19 cellular contexts compared by ENCODE assay signal in genomic region chr20:38358500-38358998, GRCh38. TPM values are rescaled to one million over a fixed set of nuclear protein-coding genes. Genes with fewer than 3 reads are reported as not detected.
DNase-seq lines count a peak whose midpoint lies in the region; ATAC-seq and TF ChIP-seq lines count a peak whose summit lies in the region.
"Had no signal": no experiment of that assay in that cellular context is flagged by ENCODE, and none has a peak within 500 bp of the region (broad histone marks: within the 10 kb centered on the region; RNA-seq: fewer than 3 reads in every experiment).

No MANE protein-coding gene starts in this region.

- no peak for DNase-seq in GM23338 (ENCODE audit: low spot score)
- no peak for DNase-seq in sciatic nerve (ENCODE audit: low spot score)
- no peak for DNase-seq in kidney glomerular epithelial cell (lab: John Stamatoyannopoulos, UW)
- DNase-seq in T-helper 9 cell: no peak
- no peak for DNase-seq in colonic mucosa
- DNase-seq: 8988T; CD4-positive, alpha-beta memory T cell; DMS79 treated with DMSO at 0.1 percent for 48 hours; GF-D8; GOT3; H7 had no signal

- H3K27me3 ChIP-seq in GM23338 (ENCODE audit: insufficient read depth): no peaks in the 10 kb centered on the region
- no peaks in the 10 kb centered on the region for H3K27me3 ChIP-seq in liver (ENCODE audit: control insufficient read depth in 4 of 4, insufficient read depth in 4 of 4, low read length in 3 of 4)
- no peaks in the 10 kb centered on the region for H3K27me3 ChIP-seq in colonic mucosa
- H3K27me3 ChIP-seq: BLaER1 had no signal

- TF ChIP-seq RAD21 in liver (IDR thresholded peaks at IDR 0.05): no peak

- H3K4me1 Mint-ChIP-seq in GM23338: peaks cover 22% of the 10 kb centered on the region
- peaks cover 34% of the 10 kb centered on the region for H3K4me1 Mint-ChIP-seq in dendritic cell treated with granulocyte-macrophage colony-stimulating factor and Interleukin-4, amounts not matched to agents 40 ng/mL and 50 ng/mL, for 4 days (ENCODE audit: low read depth)
- H3K4me1 Mint-ChIP-seq: CD4-positive, alpha-beta memory T cell had no signal

- no peaks in the 10 kb centered on the region for H4K20me1 ChIP-seq in GM23338 (replicated peaks; ENCODE audit: insufficient read depth)
- H4K20me1 ChIP-seq: BLaER1 had no signal

- peaks cover 2% of the 10 kb centered on the region; the same call in 2 of the 3 replicates for H3K9me3 Mint-ChIP-seq in GM23338
- no peaks in the 10 kb centered on the region for H3K9me3 Mint-ChIP-seq in dendritic cell treated with granulocyte-macrophage colony-stimulating factor and Interleukin-4, amounts not matched to agents 40 ng/mL and 50 ng/mL, for 4 days
- H3K9me3 Mint-ChIP-seq: CD4-positive, alpha-beta memory T cell; HFFc6 had no signal

- no peak overlapping the region for H3K4me3 Mint-ChIP-seq in GM23338
- no peak overlapping the region for H3K4me3 Mint-ChIP-seq in dendritic cell treated with granulocyte-macrophage colony-stimulating factor and Interleukin-4, amounts not matched to agents 40 ng/mL and 50 ng/mL, for 4 days
- H3K4me3 Mint-ChIP-seq: CD14-positive monocyte; CD4-positive, alpha-beta memory T cell; HFFc6 had no signal

- H3K9me3 ChIP-seq in liver (ENCODE audit: control insufficient read depth in 4 of 4, low read length in 3 of 4) (no peaks in the 10 kb centered on the region), colonic mucosa (no peaks in the 10 kb centered on the region)
- H3K9me3 ChIP-seq: BLaER1 had no signal

- no peak for TF ChIP-seq CTCF in GM23338 (conservative IDR thresholded peaks at IDR 0.05; ENCODE audit: low read depth in 2 of 2)
- TF ChIP-seq CTCF in liver (IDR thresholded peaks at IDR 0.05; ENCODE audit: low read depth, low read length, missing input control): no peak
- TF ChIP-seq CTCF in colonic mucosa (IDR thresholded peaks at IDR 0.05): no peak

- H3K4me3 ChIP-seq in GM23338: no peak overlapping the region
- H3K4me3 ChIP-seq in liver (ENCODE audit: low read depth in 1 of 3, low read length in 3 of 3): no peak overlapping the region
- H3K4me3 ChIP-seq in colonic mucosa: no peak overlapping the region
- H3K4me3 ChIP-seq: BLaER1 had no signal

- H3K9ac ChIP-seq in liver (ENCODE audit: low read depth in 1 of 2, low read length in 2 of 2) (no peak overlapping the region), colonic mucosa (ENCODE audit: low read depth in 2 of 2, low read length in 2 of 2) (no peak overlapping the region)
- H3K9ac ChIP-seq: BLaER1 had no signal

- ATAC-seq in GM23338 (no peak), sciatic nerve (peak; percentile 35)
- ATAC-seq: HCT116 had no signal

- H3K27ac ChIP-seq in GM23338 (ENCODE audit: low read depth) (no peak overlapping the region), liver (ENCODE audit: low read depth in 1 of 2, low read length in 2 of 2) (peak overlapping the region; percentile 14 to 50), colonic mucosa (no peak overlapping the region)
- H3K27ac ChIP-seq: BLaER1 had no signal

- WGBS in liver: 44% methylated on average over 8 of the region's 8 CpGs

- intact Hi-C loops in dendritic cell treated with granulocyte-macrophage colony-stimulating factor and Interleukin-4, amounts not matched to agents 40 ng/mL and 50 ng/mL, for 4 days (cut with micrococcal nuclease): loop anchor here (5.0 kb wide), 1 partner anchor 49 kb away; no protein-coding TSS in a partner anchor
- intact Hi-C loops in sciatic nerve (cut with DNase I): no loop called here
- intact Hi-C loops in colonic mucosa (cut with DNase I): no loop called here

- H3K4me1 ChIP-seq in GM23338 (ENCODE audit: insufficient read depth) (peaks cover 20% of the 10 kb centered on the region), liver (ENCODE audit: control insufficient read depth in 4 of 4, insufficient read depth in 4 of 4, low read length in 3 of 4) (peaks cover 4 to 40% (median 26%) of the 10 kb centered on the region in 4 donors), colonic mucosa (no peaks in the 10 kb centered on the region)

- peak overlapping the region; percentile 38; the same call in 1 of the 2 replicates for H2AFZ ChIP-seq in GM23338

- H3K27me3 Mint-ChIP-seq in GM23338 (ENCODE audit: insufficient read depth, low read depth, poor library complexity): peaks cover 12% of the 10 kb centered on the region
- H3K27me3 Mint-ChIP-seq in dendritic cell treated with granulocyte-macrophage colony-stimulating factor and Interleukin-4, amounts not matched to agents 40 ng/mL and 50 ng/mL, for 4 days: peaks cover 13% of the 10 kb centered on the region

- no peaks in the 10 kb centered on the region for H3K9me2 ChIP-seq in GM23338 (ENCODE audit: insufficient read depth)

- H3K36me3 Mint-ChIP-seq in GM23338 (ENCODE audit: low read depth): no peaks in the 10 kb centered on the region
- no peaks in the 10 kb centered on the region for H3K36me3 Mint-ChIP-seq in dendritic cell treated with granulocyte-macrophage colony-stimulating factor and Interleukin-4, amounts not matched to agents 40 ng/mL and 50 ng/mL, for 4 days (ENCODE audit: low read depth)
- H3K36me3 Mint-ChIP-seq: CD14-positive monocyte; CD4-positive, alpha-beta memory T cell had no signal

- 0 out of 2 replicates have a peak, but pooled peaks cover 5% of the 10 kb centered on the region for H3F3A ChIP-seq in GM23338 (replicated peaks; ENCODE audit: low read depth)

- H3K4me2 ChIP-seq in GM23338: no peak overlapping the region
- H3K4me2 ChIP-seq: BLaER1 had no signal

- H3K79me2 ChIP-seq in GM23338 (replicated peaks; ENCODE audit: insufficient read depth): no peaks in the 10 kb centered on the region

- H3K36me3 ChIP-seq in GM23338 (ENCODE audit: insufficient read depth) (no peaks in the 10 kb centered on the region), liver (ENCODE audit: control insufficient read depth in 4 of 4, insufficient read depth in 3 of 4, low read depth in 1 of 4, low read length in 3 of 4) (peaks cover 2 to 46% (median 27%) of the 10 kb centered on the region in 4 donors), colonic mucosa (no peaks in the 10 kb centered on the region)
- H3K36me3 ChIP-seq: BLaER1 had no signal

- no peak overlapping the region for H3K27ac Mint-ChIP-seq in GM23338
- peak overlapping the region; percentile 84 for H3K27ac Mint-ChIP-seq in dendritic cell treated with granulocyte-macrophage colony-stimulating factor and Interleukin-4, amounts not matched to agents 40 ng/mL and 50 ng/mL, for 4 days
- H3K27ac Mint-ChIP-seq: HFFc6 had no signal

TF ChIP-seq in GM23338, 12 proteins besides CTCF, POLR2A, EP300 and RAD21:
- TF ChIP-seq POLR2AphosphoS5 (IDR thresholded peaks at IDR 0.05; ENCODE audit: low read depth) (no peak), ZNF114 (CRISPR knock-in tag; IDR thresholded peaks at IDR 0.05) (no peak), ETS1 (IDR thresholded peaks at IDR 0.05) (no peak), ZNF331 (CRISPR knock-in tag; IDR thresholded peaks at IDR 0.05; ENCODE audit: low read depth) (no peak)

TF ChIP-seq in liver, 16 proteins besides CTCF, POLR2A, EP300 and RAD21:
- TF ChIP-seq FOXA1 (IDR thresholded peaks at IDR 0.05) (no peak), FOXA2 (IDR thresholded peaks at IDR 0.05) (no peak), HNF4A (conservative IDR thresholded peaks at IDR 0.05) (peak; percentile 29 to 32), RXRA (IDR thresholded peaks at IDR 0.05) (peak in 1 of 2 donors; percentile 58), JUND (IDR thresholded peaks at IDR 0.05) (no peak)
- TF ChIP-seq, protein P1, sequence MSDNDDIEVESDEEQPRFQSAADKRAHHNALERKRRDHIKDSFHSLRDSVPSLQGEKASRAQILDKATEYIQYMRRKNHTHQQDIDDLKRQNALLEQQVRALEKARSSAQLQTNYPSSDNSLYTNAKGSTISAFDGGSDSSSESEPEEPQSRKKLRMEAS (IDR thresholded peaks at IDR 0.05): no peak

RNA-seq across cellular contexts. Expression of gene LBP, which starts 12.3 kb away (rescaled TPM):
- 0.10 and 0.35 TPM in 2 replicates for total RNA-seq in GM23338 (2014; rRNA removed; shearing (Covaris generic))
- polyA plus RNA-seq in GM23338 (2016; fragmentation: Nextera tagmentation; extraction: Ambion mirVana) (0.19 TPM in 1 of 2 replicates, not detected in the other), liver (1,000 to 10,000 TPM in 1 of 2 donors, 100 to 1,000 TPM in 1; 561 to 1,485 TPM)
- total RNA-seq in liver (1,000 to 10,000 TPM in 1 of 2 donors, 100 to 1,000 TPM in 1; 761 to 1,404 TPM), sciatic nerve (0.40 TPM), colonic mucosa (under 1 TPM in 1 of 2 donors, not detected in 1; 0.32 TPM)
- total RNA-seq: A673; CD4-positive, alpha-beta memory T cell; HFFc6 had no signal
- polyA plus RNA-seq: AG04450; CD14-positive monocyte; CD4-positive, alpha-beta memory T cell had no signal

RNA-seq across cellular contexts. Expression of gene BPI, which starts 54.6 kb away (rescaled TPM):
- total RNA-seq in GM23338 (2014; rRNA removed; shearing (Covaris generic)): not detected in 2 replicates
- not detected in 2 replicates for polyA plus RNA-seq in GM23338 (2016; fragmentation: Nextera tagmentation; extraction: Ambion mirVana)
- 10 to 100 TPM in 1 of 2 donors, under 1 TPM in 1; 0.08 to 10.3 TPM for total RNA-seq in liver
- under 1 TPM in 1 of 2 donors, not detected in 1; 0.37 TPM for polyA plus RNA-seq in liver
- total RNA-seq in sciatic nerve: 2.3 TPM
- total RNA-seq in colonic mucosa: not detected
- total RNA-seq: A673; CD4-positive, alpha-beta memory T cell; H7; HFFc6 had no signal
- polyA plus RNA-seq: CD4-positive, alpha-beta memory T cell had no signal

Comparison
In these comparisons a context has a peak if more than half of its experiments do, and no peak if none do; other contexts are left out.
1. H3K27ac ChIP-seq: peak in liver (2 of 2); none in GM23338 (single experiment) and colonic mucosa (single experiment).
2. RNA of gene LBP, which starts 12.3 kb away (total RNA-seq): 761 to 1,404 TPM in liver; 0.40 TPM in sciatic nerve (single experiment), 0.32 TPM in colonic mucosa and 0.10 to 0.35 TPM in GM23338; every median in the first group is over 100 times any median in the second.